9 cellular contexts compared by ENCODE assay signal in genomic region chr14:95318870-95319311, GRCh38. TPM values are rescaled to one million over a fixed set of nuclear protein-coding genes. Genes with fewer than 3 reads are reported as not detected.
DNase-seq lines count a peak whose midpoint lies in the region; ATAC-seq and TF ChIP-seq lines count a peak whose summit lies in the region.
"Had no signal": no experiment of that assay in that cellular context is flagged by ENCODE, and none has a peak within 500 bp of the region (broad histone marks: within the 10 kb centered on the region; RNA-seq: fewer than 3 reads in every experiment).

No MANE protein-coding gene starts in this region.

- H3K4me3 ChIP-seq in SK-N-SH (ENCODE audit: low read depth in 2 of 2, low read length in 1 of 2) (peak overlapping the region; percentile 75 to 97), suprapubic skin (peak overlapping the region; percentile 78)

- peak overlapping the region; percentile 99 for H3K4me2 ChIP-seq in SK-N-SH

- peak overlapping the region; percentile 93; the same call in 1 of the 2 replicates for H2AFZ ChIP-seq in SK-N-SH (ENCODE audit: low read depth)

- intact Hi-C loops in sciatic nerve (cut with DNase I), result no loop called here

- H4K20me1 ChIP-seq in SK-N-SH (ENCODE audit: insufficient read depth), result no peaks in the 10 kb centered on the region

- H3K79me2 ChIP-seq in SK-N-SH (ENCODE audit: insufficient read depth), result no peaks in the 10 kb centered on the region

- TF ChIP-seq CTCF in SK-N-SH (IDR thresholded peaks at IDR 0.05), result no peak
- no peak for TF ChIP-seq CTCF in suprapubic skin (IDR thresholded peaks at IDR 0.05)

- peaks cover 28% of the 10 kb centered on the region for H3K27me3 Mint-ChIP-seq in activated naive CD8-positive, alpha-beta T cell treated with anti-CD3 and anti-CD28 coated beads, Interleukin-2, amount 10 ng/mL, durations not matched to agents 7 days and 5 days

- CTCF ChIA-PET in SK-N-SH (lab: Yijun Ruan, JAX), result interaction anchor here (0.8 to 1.5 kb wide), 8 partner anchors 17 to 630 kb away, joined by 3 to 4 read pairs (median 3); no protein-coding TSS in a partner anchor

- WGBS in SK-N-SH (ENCODE audit: low lambda C conversion rate), result 20% methylated on average over 13 of the region's 15 CpGs
- 45% methylated on average over 5 of the region's 15 CpGs for WGBS in suprapubic skin

- TF ChIP-seq EP300 in SK-N-SH (IDR thresholded peaks at IDR 0.05; ENCODE audit: borderline replicate concordance in 1 of 2, low read depth in 1 of 2, low read length in 1 of 2), result no peak
- no peak for TF ChIP-seq EP300 in suprapubic skin (IDR thresholded peaks at IDR 0.05)

- POLR2A ChIA-PET in SK-N-SH (lab: Yijun Ruan, JAX), result no interaction called here
- POLR2A ChIA-PET in activated naive CD8-positive, alpha-beta T cell treated with anti-CD3 and anti-CD28 coated beads, Interleukin-2, amount 10 ng/mL, durations not matched to agents 7 days and 5 days (lab: Charles Lee), result interaction anchor here (0.6 to 1.1 kb wide), 3 partner anchors 53 to 198 kb away, joined by 3 read pairs; partner anchors contain the start of genes DICER1 and SYNE3

- H3K36me3 Mint-ChIP-seq in activated naive CD8-positive, alpha-beta T cell treated with anti-CD3 and anti-CD28 coated beads, Interleukin-2, amount 10 ng/mL, durations not matched to agents 7 days and 5 days, result no peaks in the 10 kb centered on the region

- H3K9me3 Mint-ChIP-seq in activated naive CD8-positive, alpha-beta T cell treated with anti-CD3 and anti-CD28 coated beads, Interleukin-2, amount 10 ng/mL, durations not matched to agents 7 days and 5 days, result no peaks in the 10 kb centered on the region

- H3K36me3 ChIP-seq in SK-N-SH (replicated peaks in 1 of 2; ENCODE audit: control insufficient read depth in 1 of 2, insufficient read depth in 2 of 2, low read length in 1 of 2), result no peaks in the 10 kb centered on the region
- H3K36me3 ChIP-seq in suprapubic skin, result no peaks in the 10 kb centered on the region

- H3K9me2 ChIP-seq in SK-N-SH, result no peaks in the 10 kb centered on the region

- TF ChIP-seq RAD21 in SK-N-SH (IDR thresholded peaks at IDR 0.05; ENCODE audit: low read length), result no peak

- no peak for DNase-seq in SK-N-SH
- DNase-seq in activated naive CD8-positive, alpha-beta T cell treated with anti-CD3 and anti-CD28 coated beads, Interleukin-2, amount 10 ng/mL, durations not matched to agents 7 days and 5 days, result no peak
- no peak for DNase-seq in suprapubic skin (ENCODE audit: low spot score in 2 of 2)
- no peak for DNase-seq in GM19238 (ENCODE audit: insufficient read length, low spot score)
- DNase-seq in UCSD-AML1 (lab: John Stamatoyannopoulos, UW; ENCODE audit: unreplicated experiment), result no peak
- DNase-seq in sciatic nerve (ENCODE audit: low spot score), result no peak
- DNase-seq: kidney glomerular epithelial cell had no signal

- TF ChIP-seq POLR2A in suprapubic skin (IDR thresholded peaks at IDR 0.05), result no peak

- peak overlapping the region; percentile 65 for H3K27ac Mint-ChIP-seq in activated naive CD8-positive, alpha-beta T cell treated with anti-CD3 and anti-CD28 coated beads, Interleukin-2, amount 10 ng/mL, durations not matched to agents 7 days and 5 days

- ATAC-seq in SK-N-SH treated with all-trans-retinoic acid at 6 μM for 48 hours (no peak), sciatic nerve (no peak)
- ATAC-seq in activated naive CD8-positive, alpha-beta T cell treated with anti-CD3 and anti-CD28 coated beads, Interleukin-2, amount 10 ng/mL, durations not matched to agents 7 days and 5 days (ENCODE audit: low read depth), result peak; percentile 14

- H3F3A ChIP-seq in SK-N-SH (replicated peaks; ENCODE audit: insufficient read depth), result peaks cover 7% of the 10 kb centered on the region

- H3K4me1 ChIP-seq in SK-N-SH (ENCODE audit: control insufficient read depth in 1 of 2, insufficient read depth in 2 of 2, low read depth in 1 of 2, low read length in 1 of 2) (peaks cover 11 to 24% of the 10 kb centered on the region in 2 experiments; a peak in 2 of 4 replicates), suprapubic skin (peaks cover 31% of the 10 kb centered on the region)

- peaks cover 23% of the 10 kb centered on the region for H3K4me1 Mint-ChIP-seq in activated naive CD8-positive, alpha-beta T cell treated with anti-CD3 and anti-CD28 coated beads, Interleukin-2, amount 10 ng/mL, durations not matched to agents 7 days and 5 days

- H3K9me3 ChIP-seq in SK-N-SH (no peaks in the 10 kb centered on the region), suprapubic skin (no peaks in the 10 kb centered on the region)

- H3K27ac ChIP-seq in SK-N-SH (ENCODE audit: low read depth in 2 of 2, low read length in 1 of 2), result no peak overlapping the region
- H3K27ac ChIP-seq in layer of hippocampus (ENCODE audit: low read depth, low read length), result peak overlapping the region; percentile 88
- peak overlapping the region; percentile 50 for H3K27ac ChIP-seq in suprapubic skin

- peak overlapping the region; percentile 86 for H3K4me3 Mint-ChIP-seq in activated naive CD8-positive, alpha-beta T cell treated with anti-CD3 and anti-CD28 coated beads, Interleukin-2, amount 10 ng/mL, durations not matched to agents 7 days and 5 days

- peak overlapping the region; percentile 65; the same call in 1 of the 2 replicates for H3K9ac ChIP-seq in SK-N-SH

- H3K27me3 ChIP-seq in SK-N-SH (ENCODE audit: insufficient read depth) (no peaks in the 10 kb centered on the region), layer of hippocampus (ENCODE audit: control insufficient read depth, insufficient read depth, low read length) (no peaks in the 10 kb centered on the region), suprapubic skin (no peaks in the 10 kb centered on the region)

TF ChIP-seq in SK-N-SH, 30 proteins besides CTCF, POLR2A, EP300 and RAD21 (continues in another document):
- TF ChIP-seq, protein P1, sequence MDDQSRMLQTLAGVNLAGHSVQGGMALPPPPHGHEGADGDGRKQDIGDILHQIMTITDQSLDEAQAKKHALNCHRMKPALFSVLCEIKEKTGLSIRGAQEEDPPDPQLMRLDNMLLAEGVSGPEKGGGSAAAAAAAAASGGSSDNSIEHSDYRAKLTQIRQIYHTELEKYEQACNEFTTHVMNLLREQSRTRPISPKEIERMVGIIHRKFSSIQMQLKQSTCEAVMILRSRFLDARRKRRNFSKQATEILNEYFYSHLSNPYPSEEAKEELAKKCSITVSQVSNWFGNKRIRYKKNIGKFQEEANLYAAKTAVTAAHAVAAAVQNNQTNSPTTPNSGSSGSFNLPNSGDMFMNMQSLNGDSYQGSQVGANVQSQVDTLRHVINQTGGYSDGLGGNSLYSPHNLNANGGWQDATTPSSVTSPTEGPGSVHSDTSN (IDR thresholded peaks at IDR 0.05), result no peak
- TF ChIP-seq FOSL2 (IDR thresholded peaks at IDR 0.05; ENCODE audit: borderline replicate concordance, low read depth) (no peak), ELF1 (IDR thresholded peaks at IDR 0.05) (no peak), POLR2AphosphoS5 (IDR thresholded peaks at IDR 0.05; ENCODE audit: low read depth, low read length) (no peak), EZH2phosphoT487 (IDR thresholded peaks at IDR 0.05; ENCODE audit: borderline replicate concordance, low read depth) (no peak), NFIC (IDR thresholded peaks at IDR 0.05; ENCODE audit: borderline replicate concordance) (no peak)
- TF ChIP-seq, protein P2, sequence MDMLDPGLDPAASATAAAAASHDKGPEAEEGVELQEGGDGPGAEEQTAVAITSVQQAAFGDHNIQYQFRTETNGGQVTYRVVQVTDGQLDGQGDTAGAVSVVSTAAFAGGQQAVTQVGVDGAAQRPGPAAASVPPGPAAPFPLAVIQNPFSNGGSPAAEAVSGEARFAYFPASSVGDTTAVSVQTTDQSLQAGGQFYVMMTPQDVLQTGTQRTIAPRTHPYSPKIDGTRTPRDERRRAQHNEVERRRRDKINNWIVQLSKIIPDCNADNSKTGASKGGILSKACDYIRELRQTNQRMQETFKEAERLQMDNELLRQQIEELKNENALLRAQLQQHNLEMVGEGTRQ (IDR thresholded peaks at IDR 0.05; ENCODE audit: borderline replicate concordance, low read depth, low read length), result no peak

TF ChIP-seq in SK-N-SH treated with all-trans-retinoic acid at 6 μM for 48 hours, 23 proteins besides CTCF, POLR2A, EP300 and RAD21 (continues in another document):
- TF ChIP-seq ZNF70 (CRISPR knock-in tag; IDR thresholded peaks at IDR 0.05), result no peak
- TF ChIP-seq ZNF565 (CRISPR knock-in tag; conservative IDR thresholded peaks at IDR 0.05; ENCODE audit: low read depth), result no peak
- TF ChIP-seq CSRNP3 (CRISPR knock-in tag; IDR thresholded peaks at IDR 0.05), result no peak
- TF ChIP-seq OSR1 (CRISPR knock-in tag; IDR thresholded peaks at IDR 0.05), result no peak

RNA-seq across cellular contexts. Expression of gene CLMN, which starts 0.8 kb away (rescaled TPM):
- polyA plus RNA-seq in SK-N-SH (2012; rRNA removed), result 1.4 TPM in 2 replicates
- polyA plus RNA-seq in SK-N-SH (2012; cell fraction: cytosol; rRNA removed), result 1.3 TPM in 2 replicates
- polyA plus RNA-seq in SK-N-SH (2012; cell fraction: nucleus; rRNA removed), result 5.6 and 5.8 TPM in 2 replicates
- 1 to 10 TPM; 3.7 to 4.3 TPM for total RNA-seq in activated naive CD8-positive, alpha-beta T cell treated with anti-CD3 and anti-CD28 coated beads, Interleukin-2, amount 10 ng/mL, durations not matched to agents 7 days and 5 days
- total RNA-seq in suprapubic skin (10 to 100 TPM in 1 of 4 donors, 1 to 10 TPM in 3; 5.0 to 25.7 (median 7.0) TPM), sciatic nerve (41.8 TPM)

Comparison
In these comparisons a context has a peak if more than half of its experiments do, and no peak if none do; other contexts are left out.
1. H3K27ac ChIP-seq: peak in layer of hippocampus (single experiment) and suprapubic skin (single experiment); none in SK-N-SH (0 of 2).